ENCODE assay signal across 8 cellular contexts in the genomic region with DNA sequence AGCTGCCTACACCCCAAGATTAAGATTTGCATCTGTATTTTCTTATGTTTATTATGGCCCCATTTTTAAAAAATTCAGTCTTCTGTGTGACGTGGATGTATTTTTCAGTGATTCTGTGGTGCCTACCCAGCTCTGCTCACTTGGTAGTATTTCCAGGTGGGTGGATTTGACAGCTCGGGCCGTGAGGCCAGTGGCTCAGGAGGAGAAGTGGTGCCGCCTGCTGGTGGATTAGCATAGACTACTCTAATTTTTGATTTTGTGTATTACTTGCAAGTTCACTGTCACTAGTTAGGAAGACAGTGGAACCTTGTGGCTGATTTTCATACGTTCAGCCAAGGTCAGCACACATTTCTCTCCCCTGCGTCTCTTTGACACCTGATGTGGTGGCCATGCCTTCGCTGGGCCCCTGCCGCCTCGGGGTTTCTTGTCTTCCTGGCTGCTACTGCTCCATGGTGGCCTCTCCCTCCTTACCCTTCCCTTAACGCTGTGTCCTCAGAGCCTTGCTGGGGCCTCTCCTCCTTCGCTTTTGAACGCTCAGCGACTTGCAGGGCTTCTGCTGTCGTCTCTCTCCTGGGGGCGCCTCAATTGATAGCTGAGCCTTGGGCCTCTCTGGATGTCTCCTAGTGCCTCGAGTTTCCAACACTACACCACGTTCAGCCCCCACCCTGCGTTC.
DNase-seq lines count a peak whose midpoint lies in the region; ATAC-seq and TF ChIP-seq lines count a peak whose summit lies in the region.

No MANE protein-coding gene starts in this region.

- H3K27ac ChIP-seq in lower lobe of right lung = no peak overlapping the region

- peak; percentile 85 for DNase-seq in D341Med (ENCODE audit: low spot score)
- peak; percentile 22 for DNase-seq in NCI-H748 treated with DMSO at 0.1 percent for 48 hours (lab: John Stamatoyannopoulos, UW)
- peak; percentile 79 to 86 for DNase-seq in activated CD4-positive, alpha-beta T cell treated with anti-CD3 and anti-CD28 coated beads, Interleukin-2, amount 50 U/mL, for 48 hours
- peak; percentile 94 for DNase-seq in dermis blood vessel endothelial cell
- peak; percentile 81 for DNase-seq in lower lobe of right lung
- peak; percentile 56 for DNase-seq in stimulated activated CD8-positive, alpha-beta memory T cell treated with anti-CD3 and anti-CD28 coated beads, Interleukin-12 subunit alpha, Interleukin-12 subunit beta, amount 100 ng/mL, for 24 hours (ENCODE audit: extremely low read depth)

- H3K27me3 ChIP-seq in lower lobe of right lung (ENCODE audit: low read depth) = no peaks in the 10 kb centered on the region

- H3K36me3 ChIP-seq in lower lobe of right lung = peaks cover 81% of the 10 kb centered on the region

- intact Hi-C loops in lower lobe of right lung (cut with DNase I) = no loop called here

- TF ChIP-seq CTCF in lower lobe of right lung (IDR thresholded peaks at IDR 0.05) = peak; percentile 78

- H3K4me1 ChIP-seq in lower lobe of right lung = no peaks in the 10 kb centered on the region

- peak; percentile 47 for ATAC-seq in HG02870 (IDR thresholded peaks at IDR 0.05; ENCODE audit: unreplicated experiment)
- ATAC-seq in lower lobe of right lung = peak; percentile 77 to 81
- no peak for ATAC-seq in GM21786 (IDR thresholded peaks at IDR 0.05; ENCODE audit: unreplicated experiment)

- no peak overlapping the region for H3K4me3 ChIP-seq in lower lobe of right lung

- H3K9me3 ChIP-seq in lower lobe of right lung = no peaks in the 10 kb centered on the region

Comparison
In these comparisons a context has a peak if more than half of its experiments do, and no peak if none do; other contexts are left out.
1. DNase-seq: peak in every context shown above with its lines; median percentile 94 in dermis blood vessel endothelial cell; 85 in D341Med; 82 in activated CD4-positive, alpha-beta T cell treated with anti-CD3 and anti-CD28 coated beads, Interleukin-2, amount 50 U/mL, for 48 hours; 81 in lower lobe of right lung; 56 in stimulated activated CD8-positive, alpha-beta memory T cell treated with anti-CD3 and anti-CD28 coated beads, Interleukin-12 subunit alpha, Interleukin-12 subunit beta, amount 100 ng/mL, for 24 hours; 22 in NCI-H748 treated with DMSO at 0.1 percent for 48 hours.